ENCODE assay signal across 9 cellular contexts in genomic region chr5:96718635-96719077, GRCh38. TPM values are rescaled to one million over a fixed set of nuclear protein-coding genes. Genes with fewer than 3 reads are reported as not detected.
DNase-seq lines count a peak whose midpoint lies in the region; ATAC-seq and TF ChIP-seq lines count a peak whose summit lies in the region.
"Had no signal": no experiment of that assay in that cellular context is flagged by ENCODE, and none has a peak within 500 bp of the region (broad histone marks: within the 10 kb centered on the region; RNA-seq: fewer than 3 reads in every experiment).

No MANE protein-coding gene starts in this region.

- H3K36me3 ChIP-seq in mesenchymal stem cell (ENCODE audit: control insufficient read depth in 1 of 2, insufficient read depth in 2 of 2, low read depth in 1 of 2, low read length in 2 of 2) (peaks cover 0 to 22% of the 10 kb centered on the region in 2 experiments), A673 (ENCODE audit: insufficient read depth, low read length, poor library complexity, severe bottlenecking) (no peaks in the 10 kb centered on the region)

- no peak overlapping the region for H3K9ac ChIP-seq in mesenchymal stem cell (ENCODE audit: low read length)

- H2BK15ac ChIP-seq in mesenchymal stem cell (ENCODE audit: low read depth, poor library complexity, severe bottlenecking) = no peak overlapping the region

- H2BK120ac ChIP-seq in mesenchymal stem cell (ENCODE audit: low read depth, low read length) = no peak overlapping the region

- 97% methylated on average over 5 of the region's 7 CpGs for WGBS in mesenchymal stem cell

- no peak overlapping the region for H3K14ac ChIP-seq in mesenchymal stem cell (ENCODE audit: low read length in 2 of 2)

- peaks cover 66% of the 10 kb centered on the region for H3K4me1 Mint-ChIP-seq in central memory CD8-positive, alpha-beta T cell
- H3K4me1 Mint-ChIP-seq in naive thymus-derived CD8-positive, alpha-beta T cell = peaks cover 23 to 59% (median 49%) of the 10 kb centered on the region in 4 donors
- H3K4me1 Mint-ChIP-seq in activated T-helper 1 cell treated with anti-CD3 and anti-CD28 coated beads, Interleukin-12 subunit alpha, Interleukin-12 subunit beta, Interleukin-2, Interleukin-4 antibody, amounts not matched to agents 30 ng/mL and 10 ng/mL and 1 ng/mL, durations not matched to agents 14 hours and 24 hours and 36 hours (ENCODE audit: low read depth) = peaks cover 29% of the 10 kb centered on the region

- no peaks in the 10 kb centered on the region for H3K27me3 ChIP-seq in mesenchymal stem cell (ENCODE audit: control insufficient read depth in 1 of 2, insufficient read depth in 1 of 2, low read length in 2 of 2)
- H3K27me3 ChIP-seq in A673 (replicated peaks; ENCODE audit: insufficient read depth, low read depth, low read length, poor library complexity) = no peaks in the 10 kb centered on the region

- H3K27ac ChIP-seq in mesenchymal stem cell (ENCODE audit: low read length, poor library complexity, severe bottlenecking) (no peak overlapping the region), A673 (ENCODE audit: low read depth, low read length, poor library complexity, severe bottlenecking) (no peak overlapping the region)

- CTCF ChIA-PET in A673 (lab: Charles Lee) = no interaction called here

- H3K27me3 Mint-ChIP-seq in central memory CD8-positive, alpha-beta T cell = no peaks in the 10 kb centered on the region
- no peaks in the 10 kb centered on the region for H3K27me3 Mint-ChIP-seq in naive thymus-derived CD8-positive, alpha-beta T cell
- H3K27me3 Mint-ChIP-seq in activated T-helper 1 cell treated with anti-CD3 and anti-CD28 coated beads, Interleukin-12 subunit alpha, Interleukin-12 subunit beta, Interleukin-2, Interleukin-4 antibody, amounts not matched to agents 30 ng/mL and 10 ng/mL and 1 ng/mL, durations not matched to agents 14 hours and 24 hours and 36 hours (ENCODE audit: insufficient read depth) = no peaks in the 10 kb centered on the region

- H3K4ac ChIP-seq in mesenchymal stem cell (ENCODE audit: low read depth in 1 of 2, low read length in 2 of 2) = no peak overlapping the region

- H2AFZ ChIP-seq in mesenchymal stem cell (ENCODE audit: low read depth, low read length) = no peak overlapping the region

- peaks cover 26% of the 10 kb centered on the region for H3K36me3 Mint-ChIP-seq in central memory CD8-positive, alpha-beta T cell (ENCODE audit: insufficient read depth)
- H3K36me3 Mint-ChIP-seq in naive thymus-derived CD8-positive, alpha-beta T cell = peaks cover 0 to 10% (median 0%) of the 10 kb centered on the region in 3 donors
- peaks cover 9% of the 10 kb centered on the region for H3K36me3 Mint-ChIP-seq in activated T-helper 1 cell treated with anti-CD3 and anti-CD28 coated beads, Interleukin-12 subunit alpha, Interleukin-12 subunit beta, Interleukin-2, Interleukin-4 antibody, amounts not matched to agents 30 ng/mL and 10 ng/mL and 1 ng/mL, durations not matched to agents 14 hours and 24 hours and 36 hours (ENCODE audit: low read depth)

- no peak for ATAC-seq in central memory CD8-positive, alpha-beta T cell (replicated peaks; ENCODE audit: extremely low read depth, poor library complexity, severe bottlenecking)
- no peak for ATAC-seq in naive thymus-derived CD8-positive, alpha-beta T cell

- no peak overlapping the region for H2BK5ac ChIP-seq in mesenchymal stem cell (ENCODE audit: low read depth, low read length, poor library complexity, severe bottlenecking)

- TF ChIP-seq CTCF in A673 (conservative IDR thresholded peaks at IDR 0.05; ENCODE audit: low read depth, low read length) = no peak

- H3K9me3 ChIP-seq in mesenchymal stem cell (ENCODE audit: control insufficient read depth, low read length) (no peaks in the 10 kb centered on the region), A673 (ENCODE audit: low read depth, low read length, poor library complexity, severe bottlenecking) (no peaks in the 10 kb centered on the region)

- no peaks in the 10 kb centered on the region for H3K9me3 Mint-ChIP-seq in central memory CD8-positive, alpha-beta T cell
- H3K9me3 Mint-ChIP-seq in naive thymus-derived CD8-positive, alpha-beta T cell = no peaks in the 10 kb centered on the region
- H3K9me3 Mint-ChIP-seq in activated T-helper 1 cell treated with anti-CD3 and anti-CD28 coated beads, Interleukin-12 subunit alpha, Interleukin-12 subunit beta, Interleukin-2, Interleukin-4 antibody, amounts not matched to agents 30 ng/mL and 10 ng/mL and 1 ng/mL, durations not matched to agents 14 hours and 24 hours and 36 hours = no peaks in the 10 kb centered on the region

- no peak overlapping the region for H4K91ac ChIP-seq in mesenchymal stem cell (ENCODE audit: low read length)

- H3K27ac Mint-ChIP-seq in central memory CD8-positive, alpha-beta T cell (ENCODE audit: low read depth) = peak overlapping the region; percentile 13
- H3K27ac Mint-ChIP-seq in naive thymus-derived CD8-positive, alpha-beta T cell = peak overlapping the region in 5 of 10 donors; percentile 9 to 58 (median 24)
- H3K27ac Mint-ChIP-seq in activated T-helper 1 cell treated with anti-CD3 and anti-CD28 coated beads, Interleukin-12 subunit alpha, Interleukin-12 subunit beta, Interleukin-2, Interleukin-4 antibody, amounts not matched to agents 30 ng/mL and 10 ng/mL and 1 ng/mL, durations not matched to agents 14 hours and 24 hours and 36 hours = no peak overlapping the region

- DNase-seq in COR-L47 (lab: John Stamatoyannopoulos, UW) (peak; percentile 66), NCI-H2196 (lab: John Stamatoyannopoulos, UW; ENCODE audit: unreplicated experiment) (peak; percentile 83), mesenchymal stem cell (no peak), A673 (ENCODE audit: low spot score) (no peak)
- no peak for DNase-seq in central memory CD8-positive, alpha-beta T cell (ENCODE audit: low spot score in 2 of 2)
- DNase-seq in naive thymus-derived CD8-positive, alpha-beta T cell = no peak
- no peak for DNase-seq in activated T-helper 1 cell treated with anti-CD3 and anti-CD28 coated beads, Interleukin-12 subunit alpha, Interleukin-12 subunit beta, Interleukin-2, Interleukin-4 antibody, amounts not matched to agents 30 ng/mL and 10 ng/mL and 1 ng/mL, durations not matched to agents 14 hours and 24 hours and 36 hours (ENCODE audit: low spot score)
- no peak for DNase-seq in stimulated activated CD4-positive, alpha-beta T cell treated with anti-CD3 and anti-CD28 coated beads, Interleukin-2, amount 100 ng/mL, for 48 hours
- DNase-seq: activated CD4-positive, alpha-beta T cell treated with anti-CD3 and anti-CD28 coated beads, Interleukin-2, amount 50 U/mL, for 1 hour had no signal

- H3K18ac ChIP-seq in mesenchymal stem cell (ENCODE audit: low read depth in 1 of 2, low read length in 2 of 2) = no peak overlapping the region

- no peak overlapping the region for H3K4me3 ChIP-seq in mesenchymal stem cell (ENCODE audit: insufficient read depth in 1 of 2, low read depth in 1 of 2, low read length in 2 of 2)
- no peak overlapping the region for H3K4me3 ChIP-seq in A673 (ENCODE audit: low read depth, low read length, poor library complexity, severe bottlenecking)

- H3K4me2 ChIP-seq in mesenchymal stem cell (ENCODE audit: low read length, poor library complexity, severe bottlenecking) = no peak overlapping the region

- H4K8ac ChIP-seq in mesenchymal stem cell (ENCODE audit: low read length) = peak overlapping the region; percentile 1

- intact Hi-C loops in activated T-helper 1 cell treated with anti-CD3 and anti-CD28 coated beads, Interleukin-12 subunit alpha, Interleukin-12 subunit beta, Interleukin-2, Interleukin-4 antibody, amounts not matched to agents 30 ng/mL and 10 ng/mL and 1 ng/mL, durations not matched to agents 14 hours and 24 hours and 36 hours (cut with micrococcal nuclease) = no loop called here
- intact Hi-C loops in A673 (cut with micrococcal nuclease; ENCODE audit: unreplicated experiment) = no loop called here

- POLR2A ChIA-PET in naive thymus-derived CD8-positive, alpha-beta T cell (lab: Charles Lee) = no interaction called here
- POLR2A ChIA-PET in A673 (lab: Charles Lee; ENCODE audit: low non-redundant PET) = no interaction called here

- BruUV-seq in A673 (replicated peaks; lab: Mats Ljungman, UMichigan) = no TSS peak

- no peak overlapping the region for H3K23ac ChIP-seq in mesenchymal stem cell (ENCODE audit: low read length in 2 of 2)

- no peak overlapping the region for H3K4me3 Mint-ChIP-seq in central memory CD8-positive, alpha-beta T cell
- H3K4me3 Mint-ChIP-seq in naive thymus-derived CD8-positive, alpha-beta T cell = no peak overlapping the region
- H3K4me3 Mint-ChIP-seq in activated T-helper 1 cell treated with anti-CD3 and anti-CD28 coated beads, Interleukin-12 subunit alpha, Interleukin-12 subunit beta, Interleukin-2, Interleukin-4 antibody, amounts not matched to agents 30 ng/mL and 10 ng/mL and 1 ng/mL, durations not matched to agents 14 hours and 24 hours and 36 hours = no peak overlapping the region

- no peak overlapping the region for H2AK5ac ChIP-seq in mesenchymal stem cell (ENCODE audit: low read length, severe bottlenecking)

- H2BK12ac ChIP-seq in mesenchymal stem cell (ENCODE audit: low read length in 2 of 2) = no peak overlapping the region

- H3K4me1 ChIP-seq in mesenchymal stem cell (ENCODE audit: control insufficient read depth, insufficient read depth, low read depth, low read length) (peaks cover 9% of the 10 kb centered on the region), A673 (ENCODE audit: insufficient read depth, low read length, poor library complexity, severe bottlenecking) (peaks cover 28% of the 10 kb centered on the region)

- peaks cover 20% of the 10 kb centered on the region for H3K79me1 ChIP-seq in mesenchymal stem cell (replicated peaks; ENCODE audit: low read length, poor library complexity, severe bottlenecking)

RNA-seq across cellular contexts. Expression of gene CAST, which starts 56.5 kb away (rescaled TPM):
- polyA plus RNA-seq in mesenchymal stem cell (2013, experiment 1 of 2) = 217 TPM
- polyA plus RNA-seq in mesenchymal stem cell (2013, experiment 2 of 2) = 216 TPM
- total RNA-seq in naive thymus-derived CD8-positive, alpha-beta T cell = 100 to 1,000 TPM; 114 to 115 TPM
- 10 to 100 TPM; 29.9 to 42.2 (median 32.9) TPM for polyA plus RNA-seq in naive thymus-derived CD8-positive, alpha-beta T cell
- 104 and 112 TPM in 2 replicates for total RNA-seq in activated T-helper 1 cell treated with anti-CD3 and anti-CD28 coated beads, Interleukin-12 subunit alpha, Interleukin-12 subunit beta, Interleukin-2, Interleukin-4 antibody, amounts not matched to agents 30 ng/mL and 10 ng/mL and 1 ng/mL, durations not matched to agents 14 hours and 24 hours and 36 hours
- total RNA-seq in A673 (2021) = 66.8 and 72.5 TPM in 2 replicates

Comparison
In these comparisons a context has a peak if more than half of its experiments do, and no peak if none do; other contexts are left out.
1. DNase-seq: peak in COR-L47 (single experiment) and NCI-H2196 (single experiment); none in central memory CD8-positive, alpha-beta T cell (0 of 2), mesenchymal stem cell (single experiment), naive thymus-derived CD8-positive, alpha-beta T cell (0 of 10), activated T-helper 1 cell treated with anti-CD3 and anti-CD28 coated beads, Interleukin-12 subunit alpha, Interleukin-12 subunit beta, Interleukin-2, Interleukin-4 antibody, amounts not matched to agents 30 ng/mL and 10 ng/mL and 1 ng/mL, durations not matched to agents 14 hours and 24 hours and 36 hours (single experiment), A673 (single experiment) and stimulated activated CD4-positive, alpha-beta T cell treated with anti-CD3 and anti-CD28 coated beads, Interleukin-2, amount 100 ng/mL, for 48 hours (0 of 2).